ENCODE assay signal across 21 cellular contexts in the genomic region with DNA sequence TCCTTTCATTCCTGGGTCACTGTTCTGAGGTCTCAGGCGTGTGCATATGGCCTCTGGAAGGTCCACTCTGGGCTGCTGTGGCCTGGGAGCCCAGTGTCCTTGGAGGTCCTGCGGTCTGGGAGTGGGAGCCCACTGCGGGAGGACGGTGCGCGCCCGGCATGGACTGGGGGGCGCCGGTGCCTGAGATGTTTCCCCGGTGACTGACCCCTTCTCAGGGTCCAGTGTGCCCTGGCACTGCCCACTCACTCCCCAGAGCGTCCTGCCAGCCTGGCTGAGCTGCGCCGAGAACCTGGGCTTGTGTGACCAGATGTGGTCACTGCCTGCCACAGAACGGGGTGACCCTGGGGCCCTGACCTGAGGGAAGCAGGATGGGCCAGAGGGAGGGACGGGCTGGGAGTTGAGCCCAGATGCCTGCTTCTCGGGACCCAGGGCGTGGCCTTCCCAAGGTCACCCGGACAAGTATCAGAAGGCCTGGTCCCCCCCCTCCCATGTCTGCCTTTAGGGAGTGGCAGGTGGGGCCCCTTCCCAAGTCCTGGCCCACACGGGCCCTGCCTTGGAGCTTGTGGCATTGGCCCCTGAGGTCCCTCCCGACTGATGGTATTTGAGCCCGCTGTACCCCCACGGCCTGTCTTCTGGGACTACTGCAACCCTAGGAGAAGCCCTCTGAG. TPM values are rescaled to one million over a fixed set of nuclear protein-coding genes. Genes with fewer than 3 reads are reported as not detected.
A peak's percentile ranks its signal among the peaks of the same experiment; 100 is the strongest.
DNase-seq lines count a peak whose midpoint lies in the region; ATAC-seq, FAIRE-seq and TF ChIP-seq lines count a peak whose summit lies in the region.
"Had no signal": no experiment of that assay in that cellular context is flagged by ENCODE, and none has a peak within 500 bp of the region (broad histone marks: within the 10 kb centered on the region; RNA-seq: fewer than 3 reads in every experiment).

No MANE protein-coding gene starts in this region.

- no TSS peak for BruUV-seq in IMR-90 (replicated peaks; lab: Mats Ljungman, UMichigan)

- H3K27me3 ChIP-seq in IMR-90 (ENCODE audit: control insufficient read depth, insufficient read depth, low read length) (no peaks in the 10 kb centered on the region), H1 (replicated peaks in 1 of 4; ENCODE audit: control insufficient read depth in 3 of 4, extremely low read depth in 1 of 4, insufficient read depth in 3 of 4, low read length in 3 of 4) (peaks cover 0 to 2% (median 0%) of the 10 kb centered on the region in 4 experiments; a peak in 2 of 7 replicates), skeletal muscle tissue (ENCODE audit: control insufficient read depth in 3 of 3, insufficient read depth in 3 of 3, low read length in 3 of 3) (peaks cover 0 to 16% (median 7%) of the 10 kb centered on the region in 3 donors)
- H3K27me3 ChIP-seq: cardiac muscle cell, dorsolateral prefrontal cortex had no signal

- H3K23ac ChIP-seq in IMR-90 (ENCODE audit: low read depth, low read length) (no peak overlapping the region), H1 (ENCODE audit: insufficient read length) (no peak overlapping the region)

- H3K4me2 ChIP-seq in IMR-90 (ENCODE audit: low read depth, low read length) (no peak overlapping the region), H1 (ENCODE audit: insufficient read depth in 1 of 2, low read depth in 2 of 2, low read length in 2 of 2) (peak overlapping the region; percentile 79 to 99)
- H3K4me2 ChIP-seq: PC-9 had no signal

- no peak for FAIRE-seq in H1 (lab: Jason Lieb, UNC)
- FAIRE-seq: kidney had no signal

- H3K36me3 Mint-ChIP-seq in activated T-cell treated with anti-CD3 and anti-CD28 coated beads, Interleukin-2, amount 50 U/mL, for 24 hours (ENCODE audit: low read depth), result peaks cover 47% of the 10 kb centered on the region
- peaks cover 6% of the 10 kb centered on the region for H3K36me3 Mint-ChIP-seq in activated T-cell treated with anti-CD3 and anti-CD28 coated beads, Interleukin-2, amount 50 U/mL, for 4 hours (ENCODE audit: insufficient read depth)

- H2BK20ac ChIP-seq in IMR-90 (ENCODE audit: low read depth, low read length) (no peak overlapping the region), H1 (ENCODE audit: low read length) (no peak overlapping the region)

- no peak for TF ChIP-seq EP300 in H1 (IDR thresholded peaks at IDR 0.05; ENCODE audit: borderline replicate concordance in 1 of 2, low read depth in 2 of 2, low read length in 2 of 2)

- H3K9me3 ChIP-seq in IMR-90 (ENCODE audit: control insufficient read depth, insufficient read depth, low read length) (no peaks in the 10 kb centered on the region), H1 (ENCODE audit: insufficient read depth in 2 of 2, low read depth in 1 of 2, low read length in 1 of 2) (no peaks in the 10 kb centered on the region), skeletal muscle tissue (ENCODE audit: control insufficient read depth in 3 of 3, low read length in 3 of 3) (no peaks in the 10 kb centered on the region)

- H3K4ac ChIP-seq in IMR-90 (ENCODE audit: low read depth, low read length), result no peak overlapping the region
- no peak overlapping the region for H3K4ac ChIP-seq in H1 (replicated peaks; ENCODE audit: insufficient read length, low read depth, low read length)

- 80% methylated on average over 9 of the region's 22 CpGs; no CpG with 5 or more reads in 1 of the 2 experiments for WGBS in IMR-90 (ENCODE audit: extremely low coverage in 2 of 2, insufficient read length in 1 of 2), 2 experiments
- WGBS in H1 (ENCODE audit: extremely low coverage in 1 of 2, insufficient coverage in 1 of 2, insufficient read length in 1 of 2, insufficient replicate concordance in 2 of 2, low coverage in 1 of 2, low lambda C conversion rate in 2 of 2, missing lambda C conversion rate in 1 of 2), 2 experiments, result 88% methylated on average over 21 of the region's 22 CpGs; no CpG with 5 or more reads in 1 of the 2 experiments

- H4K20me1 ChIP-seq in IMR-90 (ENCODE audit: insufficient read depth, low read length) (peaks cover 17% of the 10 kb centered on the region), H1 (replicated peaks in 1 of 2; ENCODE audit: control insufficient read depth in 1 of 2, insufficient read depth in 2 of 2, low read length in 2 of 2) (peaks cover 5 to 27% of the 10 kb centered on the region in 2 experiments)

- CTCF ChIA-PET in IMR-90 (lab: Yijun Ruan, JAX) (no interaction called here), H1 (lab: Charles Lee; ENCODE audit: partially characterized antibody) (interaction anchor here (0.9 to 12.0 kb wide), 7 partner anchors 14 to 111 kb away, joined by 3 to 75 read pairs (median 3); partner anchors contain the start of gene WDR24)

- peaks cover 45% of the 10 kb centered on the region for H3K36me3 ChIP-seq in IMR-90 (ENCODE audit: control insufficient read depth, insufficient read depth, low read length)
- H3K36me3 ChIP-seq in H1 (ENCODE audit: control insufficient read depth in 2 of 4, insufficient read depth in 4 of 4, low read length in 3 of 4), result peaks cover 14 to 44% (median 32%) of the 10 kb centered on the region in 4 experiments
- peaks cover 30 to 37% (median 36%) of the 10 kb centered on the region in 3 donors for H3K36me3 ChIP-seq in skeletal muscle tissue (ENCODE audit: control insufficient read depth in 3 of 3, insufficient read depth in 3 of 3, low read length in 3 of 3)

- H3K4me3 ChIP-seq in IMR-90 (ENCODE audit: insufficient read depth, low read depth, low read length) (no peak overlapping the region), H1 (ENCODE audit: extremely low read depth in 1 of 4, insufficient read depth in 2 of 4, low read depth in 3 of 4, low read length in 4 of 4) (peak overlapping the region in 2 of 4 experiments; percentile 56 to 74; a peak in 3 of 8 replicates), skeletal muscle tissue (ENCODE audit: low read length in 3 of 3) (no peak overlapping the region)
- H3K4me3 ChIP-seq: PC-9 had no signal

- TF ChIP-seq RAD21 in IMR-90 (IDR thresholded peaks at IDR 0.05; ENCODE audit: low read length), result no peak
- no peak for TF ChIP-seq RAD21 in H1 (IDR thresholded peaks at IDR 0.05 in 1 of 2, conservative IDR thresholded peaks at IDR 0.05 in 1 of 2; ENCODE audit: low read depth in 2 of 2, low read length in 2 of 2)

- H3K9ac ChIP-seq in IMR-90 (ENCODE audit: low read depth, low read length) (no peak overlapping the region), H1 (replicated peaks in 1 of 4; ENCODE audit: extremely low read depth in 1 of 4, low read depth in 3 of 4, low read length in 3 of 4) (no peak overlapping the region), skeletal muscle tissue (ENCODE audit: low read depth in 1 of 3, low read length in 3 of 3) (peak overlapping the region in 2 of 3 donors; percentile 33 to 45)

- H2BK15ac ChIP-seq in IMR-90 (ENCODE audit: low read depth, low read length) (no peak overlapping the region), H1 (ENCODE audit: low read length) (no peak overlapping the region)

- no peak for DNase-seq in activated T-cell treated with anti-CD3 and anti-CD28 coated beads, Interleukin-2, amount 50 U/mL, for 24 hours
- no peak for DNase-seq in activated T-cell treated with anti-CD3 and anti-CD28 coated beads, Interleukin-2, amount 50 U/mL, for 4 hours
- DNase-seq in IMR-90 (no peak), H1 (ENCODE audit: low read depth in 1 of 2, low spot score in 2 of 2) (peak in 1 of 2 experiments; percentile 55), ecto neural progenitor cell (ENCODE audit: low spot score) (no peak), HuH-7 (ENCODE audit: low spot score) (no peak)
- DNase-seq in stimulated activated CD4-positive, alpha-beta T cell treated with anti-CD3 and anti-CD28 coated beads, Interleukin-4, amount 100 ng/mL, for 24 hours, result no peak
- DNase-seq: 8988T; activated CD4-positive, alpha-beta memory T cell treated with anti-CD3 and anti-CD28 coated beads for 36 hours; activated gamma-delta T cell treated with Interleukin-2 at 50 U/mL for 16 hours; dorsolateral prefrontal cortex; kidney; NCI-H1694; NCI-H2227 treated with DMSO at 0.1 percent for 48 hours; PC-9; stimulated activated naive CD8-positive, alpha-beta T cell treated with anti-CD3 and anti-CD28 coated beads, Interleukin-15, amount 100 ng/mL, for 72 hours had no signal

- H2BK5ac ChIP-seq in IMR-90 (ENCODE audit: low read depth, low read length, poor library complexity, severe bottlenecking) (no peak overlapping the region), H1 (ENCODE audit: low read depth, low read length) (peak overlapping the region; percentile 56; the same call in 1 of the 2 replicates)

- peaks cover 0 to 32% of the 10 kb centered on the region in 2 experiments; a peak in 1 of 4 replicates for H3K79me1 ChIP-seq in IMR-90 (ENCODE audit: low read depth in 1 of 2, low read length in 2 of 2)
- peaks cover 3% of the 10 kb centered on the region for H3K79me1 ChIP-seq in H1 (ENCODE audit: low read depth, low read length)

- H2AK9ac ChIP-seq in IMR-90 (replicated peaks; ENCODE audit: low read depth, low read length, poor library complexity), result peak overlapping the region; percentile 65

- H4K5ac ChIP-seq in IMR-90 (ENCODE audit: low read depth, low read length) (no peak overlapping the region), H1 (ENCODE audit: insufficient read length, low read depth, low read length) (no peak overlapping the region)

- H4K91ac ChIP-seq in IMR-90 (ENCODE audit: insufficient read depth, low read depth, low read length), result no peak overlapping the region
- no peak overlapping the region for H4K91ac ChIP-seq in H1 (replicated peaks; ENCODE audit: insufficient read length, low read length)

- peaks cover 6% of the 10 kb centered on the region; the same call in 1 of the 2 replicates for H3K9me1 ChIP-seq in IMR-90 (ENCODE audit: insufficient read depth, low read length)

- peak overlapping the region; percentile 29 for H3K27ac Mint-ChIP-seq in activated T-cell treated with anti-CD3 and anti-CD28 coated beads, Interleukin-2, amount 50 U/mL, for 24 hours
- H3K27ac Mint-ChIP-seq: activated CD4-positive, alpha-beta memory T cell treated with anti-CD3 and anti-CD28 coated beads for 36 hours; B cell; stimulated activated naive CD8-positive, alpha-beta T cell treated with anti-CD3 and anti-CD28 coated beads, Interleukin-15, amount 100 ng/mL, for 72 hours had no signal

- intact Hi-C loops in IMR-90 (cut with micrococcal nuclease), result no loop called here

- H3K9me3 Mint-ChIP-seq in activated T-cell treated with anti-CD3 and anti-CD28 coated beads, Interleukin-2, amount 50 U/mL, for 24 hours, result no peaks in the 10 kb centered on the region
- no peaks in the 10 kb centered on the region for H3K9me3 Mint-ChIP-seq in activated T-cell treated with anti-CD3 and anti-CD28 coated beads, Interleukin-2, amount 50 U/mL, for 4 hours
- H3K9me3 Mint-ChIP-seq: activated CD4-positive, alpha-beta memory T cell treated with anti-CD3 and anti-CD28 coated beads for 36 hours; stimulated activated naive CD8-positive, alpha-beta T cell treated with anti-CD3 and anti-CD28 coated beads, Interleukin-15, amount 100 ng/mL, for 72 hours had no signal

- H4K8ac ChIP-seq in IMR-90 (ENCODE audit: low read depth in 2 of 2, low read length in 2 of 2), result no peak overlapping the region
- no peak overlapping the region; the same call in 1 of the 2 replicates for H4K8ac ChIP-seq in H1 (ENCODE audit: extremely low read depth, insufficient read depth, low read length)

- H3K14ac ChIP-seq in IMR-90 (replicated peaks; ENCODE audit: low read depth, low read length) (no peak overlapping the region), H1 (ENCODE audit: insufficient read length) (no peak overlapping the region)

- H3K27me3 Mint-ChIP-seq in activated T-cell treated with anti-CD3 and anti-CD28 coated beads, Interleukin-2, amount 50 U/mL, for 24 hours, result peaks cover 9% of the 10 kb centered on the region
- H3K27me3 Mint-ChIP-seq in activated T-cell treated with anti-CD3 and anti-CD28 coated beads, Interleukin-2, amount 50 U/mL, for 4 hours (ENCODE audit: low read depth), result peaks cover 11% of the 10 kb centered on the region
- H3K27me3 Mint-ChIP-seq: activated CD4-positive, alpha-beta memory T cell treated with anti-CD3 and anti-CD28 coated beads for 36 hours had no signal

- H3K4me1 ChIP-seq in IMR-90 (ENCODE audit: control insufficient read depth, insufficient read depth, low read length) (peaks cover 9% of the 10 kb centered on the region), H1 (replicated peaks in 1 of 4; ENCODE audit: control insufficient read depth in 3 of 4, insufficient read depth in 4 of 4, low read length in 3 of 4) (peaks cover 0 to 28% (median 22%) of the 10 kb centered on the region in 4 experiments; a peak in 6 of 7 replicates), skeletal muscle tissue (ENCODE audit: control insufficient read depth in 3 of 3, insufficient read depth in 3 of 3, low read length in 3 of 3) (peaks cover 5 to 16% (median 10%) of the 10 kb centered on the region in 3 donors)

- dilution Hi-C loops in IMR-90 (cut with HindIII; ENCODE audit: low sequenced_read_pairs, unreplicated experiment), result no loop called here

- no peak overlapping the region for H3K27ac ChIP-seq in IMR-90 (ENCODE audit: insufficient read depth, low read length)
- H3K27ac ChIP-seq in H1 (ENCODE audit: low read depth, low read length), result no peak overlapping the region
- H3K27ac ChIP-seq in skeletal muscle tissue (ENCODE audit: low read depth, low read length), result no peak overlapping the region
- H3K27ac ChIP-seq: cardiac muscle cell, PC-9, skin epidermis, WERI-Rb-1 had no signal

- H2AFZ ChIP-seq in IMR-90 (replicated peaks; ENCODE audit: low read length, poor library complexity), result peak overlapping the region; percentile 89
- no peak overlapping the region for H2AFZ ChIP-seq in H1 (ENCODE audit: low read length)
- H2AFZ ChIP-seq: PC-9 had no signal

- peaks cover 15% of the 10 kb centered on the region for H3K4me1 Mint-ChIP-seq in activated T-cell treated with anti-CD3 and anti-CD28 coated beads, Interleukin-2, amount 50 U/mL, for 24 hours (ENCODE audit: low read depth)
- peaks cover 6% of the 10 kb centered on the region for H3K4me1 Mint-ChIP-seq in activated T-cell treated with anti-CD3 and anti-CD28 coated beads, Interleukin-2, amount 50 U/mL, for 4 hours (ENCODE audit: low read depth)

- no peak for ATAC-seq in activated T-cell treated with anti-CD3 and anti-CD28 coated beads, Interleukin-2, amount 50 U/mL, for 4 hours
- ATAC-seq in IMR-90 (ENCODE audit: low read depth), result no peak
- ATAC-seq: stimulated activated naive CD8-positive, alpha-beta T cell treated with anti-CD3 and anti-CD28 coated beads, Interleukin-15, amount 100 ng/mL, for 72 hours had no signal

- no peak overlapping the region for H3K18ac ChIP-seq in IMR-90 (ENCODE audit: low read depth, low read length)
- peak overlapping the region; percentile 60; the same call in 1 of the 2 replicates for H3K18ac ChIP-seq in H1 (ENCODE audit: extremely low read depth, low read length)

- H2AK5ac ChIP-seq in IMR-90 (ENCODE audit: low read depth, low read length) (0 out of 2 replicates have a peak overlapping the region, but pooled peaks have one; percentile 9), H1 (ENCODE audit: low read depth, low read length) (no peak overlapping the region)

- POLR2A ChIA-PET in IMR-90 (lab: Charles Lee; ENCODE audit: unreplicated experiment), result no interaction called here
- POLR2A ChIA-PET in H1 (lab: Charles Lee; ENCODE audit: partially characterized antibody), result interaction anchor here (1.2 to 17.4 kb wide), 16 partner anchors 4 to 121 kb away, joined by 3 to 214 read pairs (median 6); partner anchors contain the start of genes CCDC78, JMJD8, METRN and METTL26

- H2BK120ac ChIP-seq in IMR-90 (ENCODE audit: low read depth, low read length), result no peak overlapping the region
- no peak overlapping the region for H2BK120ac ChIP-seq in H1 (replicated peaks; ENCODE audit: low read depth, low read length)

- peaks cover 0 to 2% of the 10 kb centered on the region in 2 experiments; a peak in 1 of 4 replicates for H3K79me2 ChIP-seq in H1 (ENCODE audit: control insufficient read depth in 1 of 2, insufficient read depth in 2 of 2, low read length in 2 of 2)

- no peak overlapping the region for H2BK12ac ChIP-seq in H1 (ENCODE audit: low read depth, low read length)

- TF ChIP-seq POLR2A in IMR-90 (IDR thresholded peaks at IDR 0.05; ENCODE audit: low read depth, low read length), result no peak
- no peak for TF ChIP-seq POLR2A in H1 (IDR thresholded peaks at IDR 0.05; ENCODE audit: control extremely low read depth in 1 of 2, low read depth in 2 of 2, low read length in 2 of 2)

- in situ Hi-C loops in IMR-90 (cut with MboI; ENCODE audit: low sequenced_read_pairs), result no loop called here

- H3K56ac ChIP-seq in IMR-90 (ENCODE audit: extremely low read depth, insufficient read depth, low read length) (no peak overlapping the region), H1 (replicated peaks; ENCODE audit: insufficient read length, low read depth, low read length) (no peak overlapping the region)

- H3K4me3 Mint-ChIP-seq in activated T-cell treated with anti-CD3 and anti-CD28 coated beads, Interleukin-2, amount 50 U/mL, for 24 hours, result no peak overlapping the region
- no peak overlapping the region for H3K4me3 Mint-ChIP-seq in activated T-cell treated with anti-CD3 and anti-CD28 coated beads, Interleukin-2, amount 50 U/mL, for 4 hours

- H3K23me2 ChIP-seq in H1 (ENCODE audit: low read depth, low read length), result peaks cover 7% of the 10 kb centered on the region

- TF ChIP-seq CTCF in IMR-90 (conservative IDR thresholded peaks at IDR 0.05; ENCODE audit: low read depth, low read length) (no peak), H1 (IDR thresholded peaks at IDR 0.05; ENCODE audit: control extremely low read depth in 1 of 3, insufficient read depth in 1 of 3, low read depth in 1 of 3, low read length in 3 of 3) (no peak)

RNA-seq across cellular contexts. Expression of gene RHBDL1, which starts 1.1 kb away (rescaled TPM):
- total RNA-seq in activated T-cell treated with anti-CD3 and anti-CD28 coated beads, Interleukin-2, amount 50 U/mL, for 4 hours, result under 1 TPM; 0.52 to 0.71 (median 0.53) TPM
- total RNA-seq in IMR-90 (2012; rRNA removed), result 0.72 and 0.83 TPM in 2 replicates
- polyA plus RNA-seq in IMR-90 (2012; rRNA removed), result 4.1 and 4.8 TPM in 2 replicates
- 4.0 and 5.9 TPM in 2 replicates for polyA plus RNA-seq in IMR-90 (2012; cell fraction: cytosol; rRNA removed)
- polyA plus RNA-seq in IMR-90 (2012; cell fraction: nucleus; rRNA removed; ENCODE audit: low replicate concordance), result 37.4 and 102 TPM in 2 replicates
- total RNA-seq in H1 (2021; fragmentation: NEBNext Ultra II Directional; extraction: Animal tissue kit (Norgen Biotek cat#: 25700)), result 4.0 TPM in 2 replicates
- 8.1 and 14.0 TPM in 2 replicates for polyA plus RNA-seq in H1 (2011; rRNA removed)
- polyA plus RNA-seq in H1 (2011; cell fraction: cytosol; rRNA removed), result 9.4 TPM
- 47.4 TPM for polyA plus RNA-seq in H1 (2011; cell fraction: nucleus; rRNA removed)
- 2.6 to 6.5 TPM (median 4.9 TPM) in 4 replicates for polyA plus RNA-seq in H1 (2012, experiment 1 of 2)
- polyA plus RNA-seq in H1 (2012, experiment 2 of 2), result 3.3 TPM
- polyA plus RNA-seq in H1 (2013, experiment 1 of 2), result 2.7 TPM
- polyA plus RNA-seq in H1 (2013, experiment 2 of 2), result 2.6 TPM
- 0.98 and 1.4 TPM in 2 replicates for polyA minus RNA-seq in H1 (2011; rRNA and poly(A)+ RNA removed)
- 2.2 TPM for polyA minus RNA-seq in H1 (2011; cell fraction: cytosol; rRNA and poly(A)+ RNA removed)
- polyA minus RNA-seq in H1 (2011; cell fraction: nucleus; rRNA and poly(A)+ RNA removed), result 4.9 TPM
- total RNA-seq in skeletal muscle tissue, result under 0.01 TPM

RNA-seq across cellular contexts. Expression of gene STUB1, which starts 5.9 kb away (rescaled TPM):
- total RNA-seq in activated T-cell treated with anti-CD3 and anti-CD28 coated beads, Interleukin-2, amount 50 U/mL, for 4 hours, result 100 to 1,000 TPM; 117 to 136 (median 127) TPM
- total RNA-seq in IMR-90 (2012; rRNA removed) (162 and 183 TPM in 2 replicates), skeletal muscle tissue (87.7 TPM)
- polyA plus RNA-seq in IMR-90 (2012; rRNA removed) (186 and 195 TPM in 2 replicates), H1 (2011; rRNA removed) (103 and 151 TPM in 2 replicates)
- polyA plus RNA-seq in IMR-90 (2012; cell fraction: cytosol; rRNA removed), result 197 and 230 TPM in 2 replicates
- polyA plus RNA-seq in IMR-90 (2012; cell fraction: nucleus; rRNA removed; ENCODE audit: low replicate concordance), result 258 and 444 TPM in 2 replicates
- total RNA-seq in H1 (2021; fragmentation: NEBNext Ultra II Directional; extraction: Animal tissue kit (Norgen Biotek cat#: 25700)), result 87.3 and 89.9 TPM in 2 replicates
- 100 TPM for polyA plus RNA-seq in H1 (2011; cell fraction: cytosol; rRNA removed)
- polyA plus RNA-seq in H1 (2011; cell fraction: nucleus; rRNA removed), result 144 TPM
- 77.5 to 93.5 TPM (median 86.7 TPM) in 4 replicates for polyA plus RNA-seq in H1 (2012, experiment 1 of 2)
- polyA plus RNA-seq in H1 (2012, experiment 2 of 2), result 69.7 TPM
- 78.6 TPM for polyA plus RNA-seq in H1 (2013, experiment 1 of 2)
- polyA plus RNA-seq in H1 (2013, experiment 2 of 2), result 80.5 TPM
- 25.9 and 33.2 TPM in 2 replicates for polyA minus RNA-seq in H1 (2011; rRNA and poly(A)+ RNA removed)
- 26.9 TPM for polyA minus RNA-seq in H1 (2011; cell fraction: cytosol; rRNA and poly(A)+ RNA removed)
- 32.9 TPM for polyA minus RNA-seq in H1 (2011; cell fraction: nucleus; rRNA and poly(A)+ RNA removed)

RNA-seq across cellular contexts. Expression of gene RHOT2, which starts 6.4 kb away (rescaled TPM):
- total RNA-seq in activated T-cell treated with anti-CD3 and anti-CD28 coated beads, Interleukin-2, amount 50 U/mL, for 4 hours, result 100 to 1,000 TPM; 212 to 215 (median 212) TPM
- total RNA-seq in IMR-90 (2012; rRNA removed) (20.0 and 20.3 TPM in 2 replicates), skeletal muscle tissue (14.1 TPM)
- polyA plus RNA-seq in IMR-90 (2012; rRNA removed) (181 and 228 TPM in 2 replicates), H1 (2011; rRNA removed) (194 and 320 TPM in 2 replicates)
- polyA plus RNA-seq in IMR-90 (2012; cell fraction: cytosol; rRNA removed), result 70.1 and 99.5 TPM in 2 replicates
- 1,124 and 3,095 TPM in 2 replicates for polyA plus RNA-seq in IMR-90 (2012; cell fraction: nucleus; rRNA removed; ENCODE audit: low replicate concordance)
- 149 and 162 TPM in 2 replicates for total RNA-seq in H1 (2021; fragmentation: NEBNext Ultra II Directional; extraction: Animal tissue kit (Norgen Biotek cat#: 25700))
- 230 TPM for polyA plus RNA-seq in H1 (2011; cell fraction: cytosol; rRNA removed)
- polyA plus RNA-seq in H1 (2011; cell fraction: nucleus; rRNA removed), result 1,150 TPM
- polyA plus RNA-seq in H1 (2012, experiment 1 of 2), result 115 to 182 TPM (median 174 TPM) in 4 replicates
- 126 TPM for polyA plus RNA-seq in H1 (2012, experiment 2 of 2)
- 139 TPM for polyA plus RNA-seq in H1 (2013, experiment 1 of 2)
- 113 TPM for polyA plus RNA-seq in H1 (2013, experiment 2 of 2)
- 37.9 and 39.8 TPM in 2 replicates for polyA minus RNA-seq in H1 (2011; rRNA and poly(A)+ RNA removed)
- polyA minus RNA-seq in H1 (2011; cell fraction: cytosol; rRNA and poly(A)+ RNA removed), result 73.9 TPM
- 130 TPM for polyA minus RNA-seq in H1 (2011; cell fraction: nucleus; rRNA and poly(A)+ RNA removed)

RNA-seq across cellular contexts. Expression of gene JMJD8, which starts 9.8 kb away (rescaled TPM):
- total RNA-seq in activated T-cell treated with anti-CD3 and anti-CD28 coated beads, Interleukin-2, amount 50 U/mL, for 4 hours, result 10 to 100 TPM; 77.0 to 90.4 (median 88.7) TPM
- total RNA-seq in IMR-90 (2012; rRNA removed) (17.2 and 17.7 TPM in 2 replicates), skeletal muscle tissue (13.0 TPM)
- polyA plus RNA-seq in IMR-90 (2012; rRNA removed) (62.5 and 72.2 TPM in 2 replicates), H1 (2011; rRNA removed) (87.4 and 127 TPM in 2 replicates)
- 54.7 and 85.9 TPM in 2 replicates for polyA plus RNA-seq in IMR-90 (2012; cell fraction: cytosol; rRNA removed)
- 54.8 and 132 TPM in 2 replicates for polyA plus RNA-seq in IMR-90 (2012; cell fraction: nucleus; rRNA removed; ENCODE audit: low replicate concordance)
- total RNA-seq in H1 (2021; fragmentation: NEBNext Ultra II Directional; extraction: Animal tissue kit (Norgen Biotek cat#: 25700)), result 46.4 and 49.0 TPM in 2 replicates
- 72.6 TPM for polyA plus RNA-seq in H1 (2011; cell fraction: cytosol; rRNA removed)
- 139 TPM for polyA plus RNA-seq in H1 (2011; cell fraction: nucleus; rRNA removed)
- 27.9 to 60.1 TPM (median 58.0 TPM) in 4 replicates for polyA plus RNA-seq in H1 (2012, experiment 1 of 2)
- polyA plus RNA-seq in H1 (2012, experiment 2 of 2), result 50.5 TPM
- 47.0 TPM for polyA plus RNA-seq in H1 (2013, experiment 1 of 2)
- polyA plus RNA-seq in H1 (2013, experiment 2 of 2), result 52.1 TPM
- polyA minus RNA-seq in H1 (2011; rRNA and poly(A)+ RNA removed), result 17.3 and 27.7 TPM in 2 replicates
- polyA minus RNA-seq in H1 (2011; cell fraction: cytosol; rRNA and poly(A)+ RNA removed), result 25.0 TPM
- polyA minus RNA-seq in H1 (2011; cell fraction: nucleus; rRNA and poly(A)+ RNA removed), result 49.3 TPM

RNA-seq across cellular contexts. Expression of gene WDR24, which starts 15.8 kb away (rescaled TPM):
- 10 to 100 TPM; 28.2 to 32.4 (median 29.1) TPM for total RNA-seq in activated T-cell treated with anti-CD3 and anti-CD28 coated beads, Interleukin-2, amount 50 U/mL, for 4 hours
- total RNA-seq in IMR-90 (2012; rRNA removed), result 0.72 and 1.1 TPM in 2 replicates
- 8.7 and 10.8 TPM in 2 replicates for polyA plus RNA-seq in IMR-90 (2012; rRNA removed)
- 7.8 and 7.9 TPM in 2 replicates for polyA plus RNA-seq in IMR-90 (2012; cell fraction: cytosol; rRNA removed)
- 22.4 and 54.8 TPM in 2 replicates for polyA plus RNA-seq in IMR-90 (2012; cell fraction: nucleus; rRNA removed; ENCODE audit: low replicate concordance)
- 17.7 and 21.1 TPM in 2 replicates for total RNA-seq in H1 (2021; fragmentation: NEBNext Ultra II Directional; extraction: Animal tissue kit (Norgen Biotek cat#: 25700))
- 15.1 and 26.0 TPM in 2 replicates for polyA plus RNA-seq in H1 (2011; rRNA removed)
- polyA plus RNA-seq in H1 (2011; cell fraction: cytosol; rRNA removed), result 12.1 TPM
- polyA plus RNA-seq in H1 (2011; cell fraction: nucleus; rRNA removed), result 34.3 TPM
- 11.5 to 19.6 TPM (median 17.9 TPM) in 4 replicates for polyA plus RNA-seq in H1 (2012, experiment 1 of 2)
- polyA plus RNA-seq in H1 (2012, experiment 2 of 2), result 18.1 TPM
- 12.8 TPM for polyA plus RNA-seq in H1 (2013, experiment 1 of 2)
- 11.5 TPM for polyA plus RNA-seq in H1 (2013, experiment 2 of 2)
- polyA minus RNA-seq in H1 (2011; rRNA and poly(A)+ RNA removed), result 8.6 and 9.8 TPM in 2 replicates
- 12.8 TPM for polyA minus RNA-seq in H1 (2011; cell fraction: cytosol; rRNA and poly(A)+ RNA removed)
- polyA minus RNA-seq in H1 (2011; cell fraction: nucleus; rRNA and poly(A)+ RNA removed), result 14.1 TPM
- 2.1 TPM for total RNA-seq in skeletal muscle tissue

Comparison
In these comparisons a context has a peak if more than half of its experiments do, and no peak if none do; other contexts are left out.
1. H3K9ac ChIP-seq: peak in skeletal muscle tissue (2 of 3); none in IMR-90 (single experiment) and H1 (0 of 4).